ENCODE assay signal across 18 cellular contexts in the genomic region with DNA sequence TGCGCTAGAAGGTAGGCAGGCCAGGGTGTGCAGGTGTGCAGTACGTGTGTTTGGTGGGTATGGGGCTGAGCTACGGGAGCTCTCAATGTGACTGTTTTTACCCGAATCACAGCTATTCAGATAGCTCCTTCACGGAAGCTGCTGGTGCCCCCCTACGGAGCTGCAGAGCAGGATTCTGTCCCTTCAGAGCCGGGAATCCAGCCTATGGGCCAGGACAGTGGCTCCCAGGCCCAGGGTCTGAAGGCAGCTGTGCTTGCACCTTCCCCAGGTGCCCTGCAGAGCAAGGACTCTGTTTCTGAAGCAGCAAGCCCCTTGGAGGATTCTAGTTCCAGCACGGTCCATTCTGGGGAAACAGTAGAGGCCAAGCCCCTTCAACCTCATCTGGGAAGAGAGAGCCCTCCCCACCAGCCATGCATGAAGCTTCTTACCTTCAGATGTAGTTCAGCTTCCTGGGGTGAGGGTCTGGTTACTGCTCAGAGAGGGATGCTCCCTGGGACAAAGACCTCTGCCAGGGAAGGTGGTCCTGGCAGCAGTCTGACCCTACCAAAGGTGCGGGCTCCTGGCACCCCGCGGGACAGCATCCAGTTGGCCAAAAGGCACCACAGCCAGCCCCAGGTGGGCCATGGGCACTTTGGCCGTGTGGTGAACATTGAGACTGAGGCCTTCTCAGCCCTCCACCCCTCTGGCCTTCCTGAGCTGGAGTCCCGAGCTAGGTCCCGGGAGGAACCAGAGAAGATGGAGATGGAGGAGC. TPM values are rescaled to one million over a fixed set of nuclear protein-coding genes. Genes with fewer than 3 reads are reported as not detected.
DNase-seq lines count a peak whose midpoint lies in the region; ATAC-seq and TF ChIP-seq lines count a peak whose summit lies in the region.
"Had no signal": no experiment of that assay in that cellular context is flagged by ENCODE, and none has a peak within 500 bp of the region (broad histone marks: within the 10 kb centered on the region; RNA-seq: fewer than 3 reads in every experiment).

No MANE protein-coding gene starts in this region.

- H3K36me3 ChIP-seq in sigmoid colon (no peaks in the 10 kb centered on the region), aorta (ENCODE audit: control insufficient read depth in 1 of 2, insufficient read depth in 2 of 2, low read length in 1 of 2) (no peaks in the 10 kb centered on the region)
- H3K36me3 ChIP-seq: BLaER1 treated with 17β-estradiol and CSF1 and Interleukin-3, amounts not matched to agents 10 nM and 100 nM had no signal

- intact Hi-C loops in natural killer cell (cut with micrococcal nuclease): no loop called here
- intact Hi-C loops in sigmoid colon (cut with DNase I): no loop called here
- intact Hi-C loops in aorta (cut with DNase I): no loop called here

- H3K27ac ChIP-seq in sigmoid colon (no peak overlapping the region), aorta (ENCODE audit: low read depth in 1 of 2, low read length in 2 of 2) (no peak overlapping the region)
- H3K27ac ChIP-seq: BLaER1 treated with 17β-estradiol and CSF1 and Interleukin-3, amounts not matched to agents 10 nM and 100 nM; GM23248 had no signal

- TF ChIP-seq EP300 in sigmoid colon (IDR thresholded peaks at IDR 0.05): no peak

- no peaks in the 10 kb centered on the region for H3K9me3 Mint-ChIP-seq in natural killer cell treated with Interleukin-12 subunit alpha and Interleukin-12 subunit beta and Interleukin-15 and Interleukin-18, amount 100 ng/mL, for 72 hours
- H3K9me3 Mint-ChIP-seq in natural killer cell: no peaks in the 10 kb centered on the region
- H3K9me3 Mint-ChIP-seq in activated naive CD4-positive, alpha-beta T cell treated with anti-CD3 and anti-CD28 coated beads, Interleukin-2, amount 50 U/mL, for 72 hours: no peaks in the 10 kb centered on the region
- H3K9me3 Mint-ChIP-seq: CD8-positive, alpha-beta T cell had no signal

- peaks cover 6 to 13% of the 10 kb centered on the region in 2 donors for H3K27me3 Mint-ChIP-seq in natural killer cell treated with Interleukin-12 subunit alpha and Interleukin-12 subunit beta and Interleukin-15 and Interleukin-18, amount 100 ng/mL, for 72 hours
- H3K27me3 Mint-ChIP-seq in natural killer cell (ENCODE audit: low read depth in 2 of 2): peaks cover under 1 to 4% of the 10 kb centered on the region in 2 donors

- H3K4me3 ChIP-seq in sigmoid colon: no peak overlapping the region
- no peak overlapping the region for H3K4me3 ChIP-seq in aorta (ENCODE audit: low read length in 2 of 2)
- H3K4me3 ChIP-seq: BLaER1 treated with 17β-estradiol and CSF1 and Interleukin-3, amounts not matched to agents 10 nM and 100 nM; GM12878; GM23248; HAP-1 had no signal

- TF ChIP-seq CTCF in natural killer cell (IDR thresholded peaks at IDR 0.05) (no peak), sigmoid colon (IDR thresholded peaks at IDR 0.05) (no peak)

- no peaks in the 10 kb centered on the region for H3K4me1 ChIP-seq in sigmoid colon
- H3K4me1 ChIP-seq in aorta (ENCODE audit: control insufficient read depth in 1 of 2, insufficient read depth in 2 of 2, low read length in 2 of 2): no peaks in the 10 kb centered on the region

- peak; percentile 38 for DNase-seq in natural killer cell treated with Interleukin-12 subunit alpha and Interleukin-12 subunit beta and Interleukin-15 and Interleukin-18, amount 100 ng/mL, for 72 hours (ENCODE audit: low spot score)
- DNase-seq in natural killer cell: no peak
- peak; percentile 64 for DNase-seq in mesenteric fat pad (ENCODE audit: low spot score)
- peak; percentile 26 for DNase-seq in sigmoid colon
- peak in 1 of 2 donors; percentile 47 for DNase-seq in aorta
- no peak for DNase-seq in T-helper 1 cell
- no peak for DNase-seq in activated naive CD4-positive, alpha-beta T cell treated with anti-CD3 and anti-CD28 coated beads, Interleukin-2, amount 50 U/mL, for 72 hours (ENCODE audit: low spot score in 2 of 2)
- DNase-seq: Calu3; CD8-positive, alpha-beta T cell; DMS79 treated with DMSO at 0.1 percent for 48 hours; GF-D8; GM23248; IMR-90 had no signal

- H3K36me3 Mint-ChIP-seq in natural killer cell treated with Interleukin-12 subunit alpha and Interleukin-12 subunit beta and Interleukin-15 and Interleukin-18, amount 100 ng/mL, for 72 hours: no peaks in the 10 kb centered on the region
- H3K36me3 Mint-ChIP-seq in natural killer cell: no peaks in the 10 kb centered on the region
- no peaks in the 10 kb centered on the region for H3K36me3 Mint-ChIP-seq in activated naive CD4-positive, alpha-beta T cell treated with anti-CD3 and anti-CD28 coated beads, Interleukin-2, amount 50 U/mL, for 72 hours
- H3K36me3 Mint-ChIP-seq: CD8-positive, alpha-beta T cell had no signal

- WGBS in sigmoid colon, 2 donors: 93 to 94% methylated on average over 14 of the region's 14 CpGs
- 87 to 90% methylated on average over 14 of the region's 14 CpGs for WGBS in aorta, 2 donors

- no peak overlapping the region for H3K4me3 Mint-ChIP-seq in natural killer cell treated with Interleukin-12 subunit alpha and Interleukin-12 subunit beta and Interleukin-15 and Interleukin-18, amount 100 ng/mL, for 72 hours
- no peak overlapping the region for H3K4me3 Mint-ChIP-seq in natural killer cell
- H3K4me3 Mint-ChIP-seq: B cell; CD8-positive, alpha-beta T cell had no signal

- no peak overlapping the region for H3K27ac Mint-ChIP-seq in natural killer cell treated with Interleukin-12 subunit alpha and Interleukin-12 subunit beta and Interleukin-15 and Interleukin-18, amount 100 ng/mL, for 72 hours
- H3K27ac Mint-ChIP-seq in natural killer cell: no peak overlapping the region
- H3K27ac Mint-ChIP-seq in activated naive CD4-positive, alpha-beta T cell treated with anti-CD3 and anti-CD28 coated beads, Interleukin-2, amount 50 U/mL, for 72 hours: no peak overlapping the region
- H3K27ac Mint-ChIP-seq: B cell; CD8-positive, alpha-beta T cell had no signal

- H3K4me1 Mint-ChIP-seq in natural killer cell treated with Interleukin-12 subunit alpha and Interleukin-12 subunit beta and Interleukin-15 and Interleukin-18, amount 100 ng/mL, for 72 hours (ENCODE audit: low read depth in 2 of 2): no peaks in the 10 kb centered on the region
- H3K4me1 Mint-ChIP-seq in natural killer cell: no peaks in the 10 kb centered on the region

- no peak for TF ChIP-seq POLR2A in sigmoid colon (IDR thresholded peaks at IDR 0.05)

- no peaks in the 10 kb centered on the region for H3K27me3 ChIP-seq in sigmoid colon
- H3K27me3 ChIP-seq in aorta (ENCODE audit: control insufficient read depth in 1 of 2, insufficient read depth in 2 of 2, low read length in 1 of 2): no peaks in the 10 kb centered on the region
- H3K27me3 ChIP-seq: BLaER1 treated with 17β-estradiol and CSF1 and Interleukin-3, amounts not matched to agents 10 nM and 100 nM had no signal

- no peak for ATAC-seq in natural killer cell treated with Interleukin-12 subunit alpha and Interleukin-12 subunit beta and Interleukin-15 and Interleukin-18, amount 100 ng/mL, for 72 hours
- ATAC-seq in natural killer cell (no peak), aorta (ENCODE audit: low FRiP score) (peak; percentile 15), GM21367 (IDR thresholded peaks at IDR 0.05; ENCODE audit: unreplicated experiment) (no peak)
- ATAC-seq in activated naive CD4-positive, alpha-beta T cell treated with anti-CD3 and anti-CD28 coated beads, Interleukin-2, amount 50 U/mL, for 72 hours: no peak
- ATAC-seq: CD8-positive, alpha-beta T cell; GM12878 had no signal

- H3K9me3 ChIP-seq in sigmoid colon (no peaks in the 10 kb centered on the region), aorta (ENCODE audit: control insufficient read depth, low read length) (no peaks in the 10 kb centered on the region)
- H3K9me3 ChIP-seq: BLaER1 treated with 17β-estradiol and CSF1 and Interleukin-3, amounts not matched to agents 10 nM and 100 nM; HAP-1 had no signal

RNA-seq across cellular contexts. Expression of a gene that starts 29.1 kb away (rescaled TPM):
- 1 to 10 TPM; 1.2 to 1.9 TPM for total RNA-seq in natural killer cell treated with Interleukin-12 subunit alpha and Interleukin-12 subunit beta and Interleukin-15 and Interleukin-18, amount 100 ng/mL, for 72 hours
- total RNA-seq in natural killer cell: not detected
- 6.8 TPM for total RNA-seq in mesenteric fat pad
- total RNA-seq in sigmoid colon: 1 to 10 TPM; 2.0 to 8.0 (median 2.9) TPM
- polyA plus RNA-seq in sigmoid colon: 10 to 100 TPM; 10.8 to 25.3 (median 12.3) TPM
- total RNA-seq in aorta: 1 to 10 TPM; 1.6 to 3.9 TPM
- polyA plus RNA-seq in aorta: 10 to 100 TPM in 1 of 2 donors, under 1 TPM in 1; 0.59 to 14.0 TPM
- 1 to 10 TPM; 1.1 to 9.1 TPM for total RNA-seq in activated naive CD4-positive, alpha-beta T cell treated with anti-CD3 and anti-CD28 coated beads, Interleukin-2, amount 50 U/mL, for 72 hours

RNA-seq across cellular contexts. Expression of a gene that starts 37.9 kb away (rescaled TPM):
- total RNA-seq in natural killer cell treated with Interleukin-12 subunit alpha and Interleukin-12 subunit beta and Interleukin-15 and Interleukin-18, amount 100 ng/mL, for 72 hours: 10 to 100 TPM; 30.1 to 37.4 TPM
- total RNA-seq in natural killer cell: 10 to 100 TPM; 50.9 to 56.0 (median 54.5) TPM
- 16.9 TPM for total RNA-seq in mesenteric fat pad
- total RNA-seq in sigmoid colon: 10 to 100 TPM; 15.2 to 32.9 (median 24.4) TPM
- polyA plus RNA-seq in sigmoid colon: 10 to 100 TPM in 1 of 3 donors, 1 to 10 TPM in 2; 8.4 to 14.1 (median 9.9) TPM
- 10 to 100 TPM; 17.9 to 18.0 TPM for total RNA-seq in aorta
- 10 to 100 TPM; 16.3 to 35.7 TPM for polyA plus RNA-seq in aorta
- 10 to 100 TPM; 15.6 to 27.6 TPM for total RNA-seq in activated naive CD4-positive, alpha-beta T cell treated with anti-CD3 and anti-CD28 coated beads, Interleukin-2, amount 50 U/mL, for 72 hours

RNA-seq across cellular contexts. Expression of a gene that starts 57.5 kb away (rescaled TPM):
- 1 to 10 TPM; 4.3 to 8.0 TPM for total RNA-seq in natural killer cell treated with Interleukin-12 subunit alpha and Interleukin-12 subunit beta and Interleukin-15 and Interleukin-18, amount 100 ng/mL, for 72 hours
- 1 to 10 TPM; 1.2 to 7.4 (median 1.4) TPM for total RNA-seq in natural killer cell
- total RNA-seq in mesenteric fat pad: 6.6 TPM
- 10 to 100 TPM in 1 of 4 donors, 1 to 10 TPM in 3; 1.6 to 11.4 (median 5.5) TPM for total RNA-seq in sigmoid colon
- 10 to 100 TPM in 1 of 3 donors, 1 to 10 TPM in 1, under 1 TPM in 1; 0.60 to 59.2 (median 5.7) TPM for polyA plus RNA-seq in sigmoid colon
- total RNA-seq in aorta: 1 to 10 TPM; 4.1 to 8.5 TPM
- polyA plus RNA-seq in aorta: 1 to 10 TPM; 4.8 to 7.4 TPM
- total RNA-seq in activated naive CD4-positive, alpha-beta T cell treated with anti-CD3 and anti-CD28 coated beads, Interleukin-2, amount 50 U/mL, for 72 hours: 10 to 100 TPM; 22.4 to 41.5 TPM

Comparison
In these comparisons a context has a peak if more than half of its experiments do, and no peak if none do; other contexts are left out.
1. DNase-seq: peak in natural killer cell treated with Interleukin-12 subunit alpha and Interleukin-12 subunit beta and Interleukin-15 and Interleukin-18, amount 100 ng/mL, for 72 hours (single experiment), mesenteric fat pad (single experiment) and sigmoid colon (single experiment); none in natural killer cell (single experiment), T-helper 1 cell (0 of 5) and activated naive CD4-positive, alpha-beta T cell treated with anti-CD3 and anti-CD28 coated beads, Interleukin-2, amount 50 U/mL, for 72 hours (0 of 2).